In genomic region chr12:92496790-92497189, GRCh38 we compare ENCODE assay signal across 11 cellular contexts.
DNase-seq lines count a peak whose midpoint lies in the region; ATAC-seq, FAIRE-seq and TF ChIP-seq lines count a peak whose summit lies in the region.
"Had no signal": no experiment of that assay in that cellular context is flagged by ENCODE, and none has a peak within 500 bp of the region (broad histone marks: within the 10 kb centered on the region; RNA-seq: fewer than 3 reads in every experiment).

No MANE protein-coding gene starts in this region.

- WGBS in lower leg skin, 2 donors, result 50 to 58% methylated on average over 1 of the region's 1 CpG

- ATAC-seq in HG02623 (IDR thresholded peaks at IDR 0.05; ENCODE audit: unreplicated experiment) (peak; percentile 44), HG03432 (IDR thresholded peaks at IDR 0.05; ENCODE audit: unreplicated experiment) (peak; percentile 73), HG03135 (IDR thresholded peaks at IDR 0.05; ENCODE audit: unreplicated experiment) (no peak)

- DNase-seq in GM06990 (ENCODE audit: extremely low read depth, insufficient read length) (peak; percentile 80), GM19239 (ENCODE audit: insufficient read length, low spot score) (no peak), lower leg skin (ENCODE audit: low spot score in 2 of 2) (no peak), DMS 273 (lab: John Stamatoyannopoulos, UW; ENCODE audit: unreplicated experiment) (no peak), DMS53 treated with DMSO at 0.1 percent for 48 hours (lab: John Stamatoyannopoulos, UW; ENCODE audit: unreplicated experiment) (no peak)
- DNase-seq: GM23248; stimulated activated naive CD4-positive, alpha-beta T cell had no signal

- TF ChIP-seq POLR2A in lower leg skin (IDR thresholded peaks at IDR 0.05), result no peak

- H3K36me3 ChIP-seq in GM06990 (ENCODE audit: control insufficient read depth, insufficient read depth, low read length), result no peaks in the 10 kb centered on the region
- H3K36me3 ChIP-seq: neutrophil had no signal

- TF ChIP-seq CTCF in GM06990 (IDR thresholded peaks at IDR 0.05; ENCODE audit: insufficient read depth, low read length, poor library complexity, severe bottlenecking), result no peak
- no peak for TF ChIP-seq CTCF in lower leg skin (IDR thresholded peaks at IDR 0.05)

- no peaks in the 10 kb centered on the region for H3K27me3 ChIP-seq in GM06990 (replicated peaks; ENCODE audit: control insufficient read depth, insufficient read depth, low read length)
- H3K27me3 ChIP-seq: neutrophil had no signal

- peak; percentile 90 for FAIRE-seq in GM19239 (lab: Jason Lieb, UNC)

- no peak overlapping the region for H3K4me3 ChIP-seq in GM06990 (replicated peaks; ENCODE audit: low read depth, low read length)
- H3K4me3 ChIP-seq in lower leg skin (ENCODE audit: low read depth, poor library complexity, severe bottlenecking), result no peak overlapping the region
- H3K4me3 ChIP-seq: GM23248 had no signal

- intact Hi-C loops in lower leg skin (cut with DNase I; ENCODE audit: low total_unique reads), result no loop called here
